Comparison of ENCODE assay signal across 9 cellular contexts in genomic region chr1:46687095-46687659, GRCh38. TPM values are rescaled to one million over a fixed set of nuclear protein-coding genes. Genes with fewer than 3 reads are reported as not detected.
A peak's percentile ranks its signal among the peaks of the same experiment; 100 is the strongest.
DNase-seq lines count a peak whose midpoint lies in the region; ATAC-seq, FAIRE-seq and TF ChIP-seq lines count a peak whose summit lies in the region.
"Had no signal": no experiment of that assay in that cellular context is flagged by ENCODE, and none has a peak within 500 bp of the region (broad histone marks: within the 10 kb centered on the region; RNA-seq: fewer than 3 reads in every experiment).

No MANE protein-coding gene starts in this region.

- H3K27ac Mint-ChIP-seq in immature natural killer cell = no peak overlapping the region

- H3K27me3 Mint-ChIP-seq in immature natural killer cell (ENCODE audit: low read depth in 3 of 3) = no peaks in the 10 kb centered on the region

- TF ChIP-seq POLR2A in Peyer's patch (IDR thresholded peaks at IDR 0.05) = no peak

- H3K36me3 Mint-ChIP-seq in immature natural killer cell = peaks cover 24 to 83% (median 66%) of the 10 kb centered on the region in 3 donors

- FAIRE-seq in GM19239 (lab: Jason Lieb, UNC) = no peak
- FAIRE-seq: A204.1 had no signal

- TF ChIP-seq CTCF in Peyer's patch (IDR thresholded peaks at IDR 0.05) = no peak

- no peaks in the 10 kb centered on the region for H3K9me3 Mint-ChIP-seq in immature natural killer cell

- DNase-seq in DMS53 (lab: John Stamatoyannopoulos, UW) = peak; percentile 29
- DNase-seq in DMS53 treated with DMSO at 0.1 percent for 48 hours (lab: John Stamatoyannopoulos, UW; ENCODE audit: unreplicated experiment) = no peak
- DNase-seq in Peyer's patch = peak in 2 of 3 donors; percentile 81 to 84
- peak; percentile 80 for DNase-seq in cardiac septum (ENCODE audit: low spot score)
- DNase-seq in stromal cell of bone marrow (ENCODE audit: low read depth) = peak; percentile 67
- DNase-seq in immature natural killer cell = no peak
- DNase-seq in GM19239 (ENCODE audit: insufficient read length, low spot score) = no peak

- H3K4me1 Mint-ChIP-seq in immature natural killer cell = peaks cover 0 to 5% of the 10 kb centered on the region in 2 donors

- peak overlapping the region in 2 of 4 donors; percentile 15 to 24 for H3K27ac ChIP-seq in Peyer's patch

- peaks cover 0 to 38% (median 3%) of the 10 kb centered on the region in 4 donors for H3K4me1 ChIP-seq in Peyer's patch

- no peak overlapping the region for H3K4me3 ChIP-seq in Peyer's patch

- no peak for ATAC-seq in HG03108 (IDR thresholded peaks at IDR 0.05; ENCODE audit: unreplicated experiment)

- intact Hi-C loops in cardiac septum (cut with DNase I) = no loop called here

- H3K36me3 ChIP-seq in Peyer's patch = peaks cover 0 to 82% (median 0%) of the 10 kb centered on the region in 3 donors

- H3K9me3 ChIP-seq in Peyer's patch = no peaks in the 10 kb centered on the region

- H3K4me3 Mint-ChIP-seq in immature natural killer cell = no peak overlapping the region

- H3K27me3 ChIP-seq in Peyer's patch = no peaks in the 10 kb centered on the region

RNA-seq across cellular contexts. Expression of gene TEX38, which starts 15.5 kb away (rescaled TPM):
- total RNA-seq in Peyer's patch (not detected), cardiac septum (0.24 TPM)
- polyA plus RNA-seq in immature natural killer cell = not detected

RNA-seq across cellular contexts. Expression of gene ATPAF1, which starts 19.0 kb away (rescaled TPM):
- 10 to 100 TPM; 14.0 to 46.8 (median 34.8) TPM for total RNA-seq in Peyer's patch
- 190 TPM for total RNA-seq in cardiac septum
- 100 to 1,000 TPM in 1 of 3 donors, 10 to 100 TPM in 2; 50.6 to 139 (median 51.7) TPM for polyA plus RNA-seq in immature natural killer cell

RNA-seq across cellular contexts. Expression of gene EFCAB14, which starts 31.7 kb away (rescaled TPM):
- total RNA-seq in Peyer's patch = 100 to 1,000 TPM in 1 of 4 donors, 10 to 100 TPM in 3; 86.6 to 153 (median 96.9) TPM
- 53.7 TPM for total RNA-seq in cardiac septum
- polyA plus RNA-seq in immature natural killer cell = 100 to 1,000 TPM in 1 of 3 donors, 10 to 100 TPM in 2; 85.8 to 145 (median 98.8) TPM

Comparison
In these comparisons a context has a peak if more than half of its experiments do, and no peak if none do; other contexts are left out.
1. DNase-seq: peak in DMS53 (single experiment), Peyer's patch (2 of 3), cardiac septum (single experiment) and stromal cell of bone marrow (single experiment); none in DMS53 treated with DMSO at 0.1 percent for 48 hours (single experiment), immature natural killer cell (0 of 3) and GM19239 (single experiment).